ENCODE assay signal across 12 cellular contexts in the genomic region with DNA sequence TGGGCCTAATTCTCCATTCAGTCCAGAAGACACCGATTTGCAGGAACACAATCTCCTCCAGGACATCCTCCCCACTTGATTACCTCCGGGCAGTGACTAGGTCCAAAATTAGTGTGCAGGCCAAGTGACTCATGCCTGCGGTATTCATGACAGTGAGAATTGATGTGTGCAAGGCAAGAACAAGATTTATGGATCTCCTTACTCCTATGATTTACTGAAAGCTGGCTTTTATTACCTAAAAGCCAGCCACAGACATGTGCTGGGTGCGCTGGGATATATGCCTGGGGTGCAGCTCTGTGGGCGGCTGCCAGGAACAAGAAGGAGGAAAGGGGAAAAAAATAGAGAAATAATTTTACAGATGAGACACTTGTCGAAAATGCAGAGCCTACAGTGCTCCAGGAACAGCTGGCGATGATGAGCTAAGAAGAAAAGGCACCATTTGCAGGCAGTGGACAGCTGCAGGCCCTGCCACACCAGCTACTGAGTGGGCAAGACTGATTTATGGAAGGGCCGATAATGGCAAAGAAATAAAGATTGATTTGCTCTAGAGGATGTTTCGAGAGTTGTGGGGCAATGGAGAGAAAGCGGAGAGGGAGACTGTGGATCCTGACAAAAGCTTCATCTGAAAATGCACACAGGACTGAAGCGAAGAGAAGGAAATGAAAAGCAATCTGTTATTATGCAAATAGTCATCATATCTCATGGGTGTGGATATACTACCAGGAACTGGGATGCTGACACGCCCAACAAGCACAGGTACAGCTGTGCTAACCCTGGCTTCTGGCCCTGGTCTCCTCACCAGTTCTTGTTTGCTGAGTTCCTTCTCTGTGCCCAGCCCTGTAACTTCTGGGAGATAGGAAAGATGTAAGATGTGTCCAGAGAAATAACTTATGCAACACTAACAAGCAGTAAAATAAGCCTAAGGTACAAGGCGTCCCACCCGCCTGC.
DNase-seq lines count a peak whose midpoint lies in the region; ATAC-seq and TF ChIP-seq lines count a peak whose summit lies in the region.
"Had no signal": no experiment of that assay in that cellular context is flagged by ENCODE, and none has a peak within 500 bp of the region (broad histone marks: within the 10 kb centered on the region; RNA-seq: fewer than 3 reads in every experiment).

No MANE protein-coding gene starts in this region.

- no peak overlapping the region for H3K4me3 ChIP-seq in skeletal muscle satellite cell (ENCODE audit: low read length)
- H3K4me3 ChIP-seq in CD8-positive, alpha-beta memory T cell (ENCODE audit: low read length) = no peak overlapping the region
- H3K4me3 ChIP-seq: adrenal gland, esophagus squamous epithelium, vagina had no signal

- no peaks in the 10 kb centered on the region for H3K9me3 ChIP-seq in skeletal muscle satellite cell (replicated peaks; ENCODE audit: low read length)
- H3K9me3 ChIP-seq in CD8-positive, alpha-beta memory T cell (ENCODE audit: low read length) = no peaks in the 10 kb centered on the region
- H3K9me3 ChIP-seq: adrenal gland, esophagus squamous epithelium, vagina had no signal

- H3K4me2 ChIP-seq in skeletal muscle satellite cell (ENCODE audit: low read length) = peak overlapping the region; percentile 33

- CTCF ChIA-PET in CD8-positive, alpha-beta memory T cell (lab: Charles Lee) = no interaction called here

- H3K27me3 ChIP-seq in foreskin keratinocyte (no peaks in the 10 kb centered on the region), skeletal muscle satellite cell (ENCODE audit: control insufficient read depth, insufficient read depth, low read length) (no peaks in the 10 kb centered on the region)
- H3K27me3 ChIP-seq in CD8-positive, alpha-beta memory T cell (ENCODE audit: insufficient read depth, low read length, poor library complexity, severe bottlenecking) = no peaks in the 10 kb centered on the region
- H3K27me3 ChIP-seq: adrenal gland, esophagus squamous epithelium, vagina had no signal

- no peak overlapping the region for H3K27ac ChIP-seq in foreskin keratinocyte
- H3K27ac ChIP-seq in CD8-positive, alpha-beta memory T cell (ENCODE audit: low read depth, low read length) = no peak overlapping the region
- H3K27ac ChIP-seq: adrenal gland, esophagus squamous epithelium, vagina had no signal

- ATAC-seq in SK-N-SH treated with all-trans-retinoic acid at 6 μM for 48 hours (no peak), foreskin keratinocyte (peak; percentile 93)

- H3K36me3 Mint-ChIP-seq in HFFc6 (ENCODE audit: low read depth) = no peaks in the 10 kb centered on the region
- H3K36me3 Mint-ChIP-seq in CD8-positive, alpha-beta memory T cell = no peaks in the 10 kb centered on the region

- H3K4me1 Mint-ChIP-seq in HFFc6 (ENCODE audit: low read depth) = peaks cover 13% of the 10 kb centered on the region; the same call in 1 of the 2 replicates
- H3K4me1 Mint-ChIP-seq in CD8-positive, alpha-beta memory T cell = no peaks in the 10 kb centered on the region

- H3K36me3 ChIP-seq in skeletal muscle satellite cell (ENCODE audit: insufficient read depth, low read length) = no peaks in the 10 kb centered on the region
- H3K36me3 ChIP-seq in CD8-positive, alpha-beta memory T cell (ENCODE audit: insufficient read depth, low read length) = no peaks in the 10 kb centered on the region
- H3K36me3 ChIP-seq: adrenal gland, esophagus squamous epithelium, vagina had no signal

- no peak overlapping the region for H3K9ac ChIP-seq in skeletal muscle satellite cell (ENCODE audit: low read depth, low read length)

- POLR2A ChIA-PET in CD8-positive, alpha-beta memory T cell (lab: Charles Lee) = no interaction called here

- TF ChIP-seq CTCF in HFFc6 (IDR thresholded peaks at IDR 0.05) (no peak), foreskin keratinocyte (conservative IDR thresholded peaks at IDR 0.05) (no peak)

- H3K4me1 ChIP-seq in foreskin keratinocyte (peaks cover 17% of the 10 kb centered on the region), skeletal muscle satellite cell (ENCODE audit: control insufficient read depth, insufficient read depth, low read length) (peaks cover 14% of the 10 kb centered on the region)
- no peaks in the 10 kb centered on the region for H3K4me1 ChIP-seq in CD8-positive, alpha-beta memory T cell (ENCODE audit: insufficient read depth, low read length)
- H3K4me1 ChIP-seq: adrenal gland, esophagus squamous epithelium, vagina had no signal

- DNase-seq in HFFc6 (peak; percentile 87), foreskin keratinocyte (peak; percentile 91 to 98), cortex of kidney (lab: John Stamatoyannopoulos, UW) (no peak)
- no peak for DNase-seq in CD8-positive, alpha-beta memory T cell
- DNase-seq in stimulated activated CD4-positive, alpha-beta T cell treated with anti-CD3 and anti-CD28 coated beads, Interleukin-1b, Interleukin-23, amount 100 ng/mL, for 48 hours = no peak
- DNase-seq: adrenal gland, DMS79, esophagus squamous epithelium, NCI-H1694 treated with DMSO at 0.1 percent for 48 hours had no signal

- peaks cover 15% of the 10 kb centered on the region for H3K27me3 Mint-ChIP-seq in HFFc6 (ENCODE audit: insufficient read depth)
- H3K27me3 Mint-ChIP-seq in CD8-positive, alpha-beta memory T cell = no peaks in the 10 kb centered on the region

- no peak overlapping the region; the same call in 1 of the 2 replicates for H3K4me3 Mint-ChIP-seq in HFFc6
- H3K4me3 Mint-ChIP-seq in CD8-positive, alpha-beta memory T cell = no peak overlapping the region

- H3K9me3 Mint-ChIP-seq in HFFc6 = no peaks in the 10 kb centered on the region; the same call in 1 of the 2 replicates
- H3K9me3 Mint-ChIP-seq in CD8-positive, alpha-beta memory T cell = peaks cover 0 to 4% (median 0%) of the 10 kb centered on the region in 5 donors

- no peak overlapping the region for H3K27ac Mint-ChIP-seq in HFFc6
- no peak overlapping the region for H3K27ac Mint-ChIP-seq in CD8-positive, alpha-beta memory T cell

TF ChIP-seq in SK-N-SH treated with all-trans-retinoic acid at 6 μM for 48 hours, 23 proteins besides CTCF, POLR2A, EP300 and RAD21 (continues in another document):
- no peak for TF ChIP-seq PPARA (CRISPR knock-in tag; IDR thresholded peaks at IDR 0.05; ENCODE audit: borderline replicate concordance)
- TF ChIP-seq, protein P1, sequence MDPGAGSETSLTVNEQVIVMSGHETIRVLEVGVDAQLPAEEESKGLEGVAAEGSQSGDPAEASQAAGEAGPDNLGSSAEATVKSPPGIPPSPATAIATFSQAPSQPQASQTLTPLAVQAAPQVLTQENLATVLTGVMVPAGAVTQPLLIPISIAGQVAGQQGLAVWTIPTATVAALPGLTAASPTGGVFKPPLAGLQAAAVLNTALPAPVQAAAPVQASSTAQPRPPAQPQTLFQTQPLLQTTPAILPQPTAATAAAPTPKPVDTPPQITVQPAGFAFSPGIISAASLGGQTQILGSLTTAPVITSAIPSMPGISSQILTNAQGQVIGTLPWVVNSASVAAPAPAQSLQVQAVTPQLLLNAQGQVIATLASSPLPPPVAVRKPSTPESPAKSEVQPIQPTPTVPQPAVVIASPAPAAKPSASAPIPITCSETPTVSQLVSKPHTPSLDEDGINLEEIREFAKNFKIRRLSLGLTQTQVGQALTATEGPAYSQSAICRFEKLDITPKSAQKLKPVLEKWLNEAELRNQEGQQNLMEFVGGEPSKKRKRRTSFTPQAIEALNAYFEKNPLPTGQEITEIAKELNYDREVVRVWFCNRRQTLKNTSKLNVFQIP (CRISPR knock-in tag; IDR thresholded peaks at IDR 0.05; ENCODE audit: borderline replicate concordance, low read depth) = no peak
- peak; percentile 76 for TF ChIP-seq GLIS3 (CRISPR knock-in tag; IDR thresholded peaks at IDR 0.05)
- TF ChIP-seq SNAI2 (CRISPR knock-in tag; IDR thresholded peaks at IDR 0.05) = no peak
- TF ChIP-seq, protein P2, sequence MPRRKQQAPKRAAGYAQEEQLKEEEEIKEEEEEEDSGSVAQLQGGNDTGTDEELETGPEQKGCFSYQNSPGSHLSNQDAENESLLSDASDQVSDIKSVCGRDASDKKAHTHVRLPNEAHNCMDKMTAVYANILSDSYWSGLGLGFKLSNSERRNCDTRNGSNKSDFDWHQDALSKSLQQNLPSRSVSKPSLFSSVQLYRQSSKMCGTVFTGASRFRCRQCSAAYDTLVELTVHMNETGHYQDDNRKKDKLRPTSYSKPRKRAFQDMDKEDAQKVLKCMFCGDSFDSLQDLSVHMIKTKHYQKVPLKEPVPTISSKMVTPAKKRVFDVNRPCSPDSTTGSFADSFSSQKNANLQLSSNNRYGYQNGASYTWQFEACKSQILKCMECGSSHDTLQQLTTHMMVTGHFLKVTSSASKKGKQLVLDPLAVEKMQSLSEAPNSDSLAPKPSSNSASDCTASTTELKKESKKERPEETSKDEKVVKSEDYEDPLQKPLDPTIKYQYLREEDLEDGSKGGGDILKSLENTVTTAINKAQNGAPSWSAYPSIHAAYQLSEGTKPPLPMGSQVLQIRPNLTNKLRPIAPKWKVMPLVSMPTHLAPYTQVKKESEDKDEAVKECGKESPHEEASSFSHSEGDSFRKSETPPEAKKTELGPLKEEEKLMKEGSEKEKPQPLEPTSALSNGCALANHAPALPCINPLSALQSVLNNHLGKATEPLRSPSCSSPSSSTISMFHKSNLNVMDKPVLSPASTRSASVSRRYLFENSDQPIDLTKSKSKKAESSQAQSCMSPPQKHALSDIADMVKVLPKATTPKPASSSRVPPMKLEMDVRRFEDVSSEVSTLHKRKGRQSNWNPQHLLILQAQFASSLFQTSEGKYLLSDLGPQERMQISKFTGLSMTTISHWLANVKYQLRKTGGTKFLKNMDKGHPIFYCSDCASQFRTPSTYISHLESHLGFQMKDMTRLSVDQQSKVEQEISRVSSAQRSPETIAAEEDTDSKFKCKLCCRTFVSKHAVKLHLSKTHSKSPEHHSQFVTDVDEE (CRISPR knock-in tag; IDR thresholded peaks at IDR 0.05) = peak; percentile 62; the same call in 1 of the 2 replicates
- no peak for TF ChIP-seq BACH2 (CRISPR knock-in tag; IDR thresholded peaks at IDR 0.05; ENCODE audit: borderline replicate concordance)
- TF ChIP-seq, protein P3, sequence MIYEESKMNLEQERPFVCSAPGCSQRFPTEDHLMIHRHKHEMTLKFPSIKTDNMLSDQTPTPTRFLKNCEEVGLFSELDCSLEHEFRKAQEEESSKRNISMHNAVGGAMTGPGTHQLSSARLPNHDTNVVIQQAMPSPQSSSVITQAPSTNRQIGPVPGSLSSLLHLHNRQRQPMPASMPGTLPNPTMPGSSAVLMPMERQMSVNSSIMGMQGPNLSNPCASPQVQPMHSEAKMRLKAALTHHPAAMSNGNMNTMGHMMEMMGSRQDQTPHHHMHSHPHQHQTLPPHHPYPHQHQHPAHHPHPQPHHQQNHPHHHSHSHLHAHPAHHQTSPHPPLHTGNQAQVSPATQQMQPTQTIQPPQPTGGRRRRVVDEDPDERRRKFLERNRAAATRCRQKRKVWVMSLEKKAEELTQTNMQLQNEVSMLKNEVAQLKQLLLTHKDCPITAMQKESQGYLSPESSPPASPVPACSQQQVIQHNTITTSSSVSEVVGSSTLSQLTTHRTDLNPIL (CRISPR knock-in tag; IDR thresholded peaks at IDR 0.05; ENCODE audit: low read depth) = peak; percentile 90
- no peak for TF ChIP-seq CSDC2 (CRISPR knock-in tag; IDR thresholded peaks at IDR 0.05)
- peak; percentile 55; the same call in 1 of the 2 replicates for TF ChIP-seq ZNF8 (CRISPR knock-in tag; IDR thresholded peaks at IDR 0.05)
- TF ChIP-seq OSR1 (CRISPR knock-in tag; IDR thresholded peaks at IDR 0.05) = no peak

Comparison
In these comparisons a context has a peak if more than half of its experiments do, and no peak if none do; other contexts are left out.
1. DNase-seq: peak in HFFc6 (single experiment) and foreskin keratinocyte (2 of 2); none in CD8-positive, alpha-beta memory T cell (0 of 5), stimulated activated CD4-positive, alpha-beta T cell treated with anti-CD3 and anti-CD28 coated beads, Interleukin-1b, Interleukin-23, amount 100 ng/mL, for 48 hours (single experiment) and cortex of kidney (single experiment).